Comparison of ENCODE assay signal across 35 cellular contexts in genomic region chr9:29021632-29022031, GRCh38.
"Had no signal": no experiment of that assay in that cellular context is flagged by ENCODE, and none has a peak within 500 bp of the region (broad histone marks: within the 10 kb centered on the region; RNA-seq: fewer than 3 reads in every experiment).

No MANE protein-coding gene starts in this region.

- H3K9me3 ChIP-seq: MG63 had no signal

- H3K27ac ChIP-seq: KMS-11 had no signal

- H3K9ac ChIP-seq: KMS-11 had no signal

- DNase-seq: Karpas-422, Kasumi-1, MG63, MM.1S, MV-4-11, NCI-H1048, NCI-H1092, NCI-H1092 treated with DMSO at 0.1 percent for 48 hours, NCI-H1105, NCI-H1105 treated with DMSO at 0.1 percent for 48 hours, NCI-H1417, NCI-H1417 treated with DMSO at 0.1 percent for 48 hours, NCI-H1436, NCI-H1436 treated with DMSO at 0.1 percent for 48 hours, NCI-H146, NCI-H1694, NCI-H1694 treated with DMSO at 0.1 percent for 48 hours, NCI-H187, NCI-H187 treated with DMSO at 0.1 percent for 48 hours, NCI-H1930, NCI-H2029, NCI-H2029 treated with DMSO at 0.1 percent for 48 hours, NCI-H2081, NCI-H2081 treated with DMSO at 0.1 percent for 48 hours, NCI-H2107, NCI-H2171, NCI-H2171 treated with DMSO at 0.1 percent for 48 hours, NCI-H2227 treated with DMSO at 0.1 percent for 48 hours, NCI-H226, NCI-H345, NCI-H446, NCI-H446 treated with DMSO at 0.1 percent for 48 hours, NCI-H510A, NCI-H510A treated with DMSO at 0.1 percent for 48 hours had no signal

- H3K4me3 ChIP-seq: MG63 had no signal

- H3K36me3 ChIP-seq: MG63 had no signal

- H3K27me3 ChIP-seq: MG63 had no signal
